Comparison of ENCODE assay signal across 8 cellular contexts in genomic region chr3:38397320-38397719, GRCh38. TPM values are rescaled to one million over a fixed set of nuclear protein-coding genes. Genes with fewer than 3 reads are reported as not detected.
DNase-seq lines count a peak whose midpoint lies in the region; ATAC-seq and TF ChIP-seq lines count a peak whose summit lies in the region.

No MANE protein-coding gene starts in this region.

- no peak overlapping the region for H4K8ac ChIP-seq in mesenchymal stem cell (ENCODE audit: low read length)

- H3K36me3 ChIP-seq in endodermal cell (ENCODE audit: control insufficient read depth, insufficient read depth, low read length) (peaks cover 15% of the 10 kb centered on the region), mesenchymal stem cell (ENCODE audit: control insufficient read depth in 1 of 2, insufficient read depth in 2 of 2, low read depth in 1 of 2, low read length in 2 of 2) (peaks cover 6 to 73% of the 10 kb centered on the region in 2 experiments)

- H2BK120ac ChIP-seq in mesenchymal stem cell (ENCODE audit: low read depth, low read length), result no peak overlapping the region

- no peak for ATAC-seq in HG02870 (IDR thresholded peaks at IDR 0.05; ENCODE audit: unreplicated experiment)

- H3K18ac ChIP-seq in mesenchymal stem cell (ENCODE audit: low read depth in 1 of 2, low read length in 2 of 2), result no peak overlapping the region

- H3K27ac Mint-ChIP-seq in endodermal cell, result no peak overlapping the region

- no peak overlapping the region for H2AK5ac ChIP-seq in mesenchymal stem cell (ENCODE audit: low read length, severe bottlenecking)

- no peak overlapping the region for H2BK12ac ChIP-seq in mesenchymal stem cell (ENCODE audit: low read length in 2 of 2)

- no peaks in the 10 kb centered on the region for H3K27me3 Mint-ChIP-seq in endodermal cell (ENCODE audit: insufficient read depth)

- H3K9me3 Mint-ChIP-seq in endodermal cell, result peaks cover 2% of the 10 kb centered on the region

- DNase-seq in GM03348 (ENCODE audit: low spot score), result peak; percentile 50
- peak; percentile 6 for DNase-seq in NCI-H226
- peak; percentile 89 for DNase-seq in endodermal cell
- DNase-seq in mesenchymal stem cell, result peak; percentile 40
- no peak for DNase-seq in NCI-H1105 treated with DMSO at 0.1 percent for 48 hours (lab: John Stamatoyannopoulos, UW)
- DNase-seq in middle frontal gyrus (ENCODE audit: extremely low spot score, low spot score), result no peak
- no peak for DNase-seq in NCI-H187 treated with DMSO at 0.1 percent for 48 hours (lab: John Stamatoyannopoulos, UW)

- no peak overlapping the region for H2AFZ ChIP-seq in mesenchymal stem cell (ENCODE audit: low read depth, low read length)

- no peak overlapping the region for H3K27ac ChIP-seq in endodermal cell (ENCODE audit: low read depth, low read length)
- no peak overlapping the region for H3K27ac ChIP-seq in mesenchymal stem cell (ENCODE audit: low read length, poor library complexity, severe bottlenecking)

- H2BK5ac ChIP-seq in mesenchymal stem cell (ENCODE audit: low read depth, low read length, poor library complexity, severe bottlenecking), result no peak overlapping the region

- no peak overlapping the region for H3K9ac ChIP-seq in endodermal cell (ENCODE audit: extremely low read depth, low read length, poor library complexity, severe bottlenecking)
- H3K9ac ChIP-seq in mesenchymal stem cell (ENCODE audit: low read length), result no peak overlapping the region

- H3K4me3 ChIP-seq in endodermal cell (ENCODE audit: low read length), result no peak overlapping the region
- no peak overlapping the region for H3K4me3 ChIP-seq in mesenchymal stem cell (ENCODE audit: insufficient read depth in 1 of 2, low read depth in 1 of 2, low read length in 2 of 2)

- no peak overlapping the region for H2BK15ac ChIP-seq in mesenchymal stem cell (ENCODE audit: low read depth, poor library complexity, severe bottlenecking)

- H3K4me2 ChIP-seq in mesenchymal stem cell (ENCODE audit: low read length, poor library complexity, severe bottlenecking), result no peak overlapping the region

- no peak overlapping the region for H3K4ac ChIP-seq in mesenchymal stem cell (ENCODE audit: low read depth in 1 of 2, low read length in 2 of 2)

- H3K27me3 ChIP-seq in endodermal cell (ENCODE audit: control insufficient read depth, insufficient read depth, low read length, poor library complexity, severe bottlenecking), result no peaks in the 10 kb centered on the region
- H3K27me3 ChIP-seq in mesenchymal stem cell (ENCODE audit: control insufficient read depth in 1 of 2, insufficient read depth in 1 of 2, low read length in 2 of 2), result no peaks in the 10 kb centered on the region

- H3K9me3 ChIP-seq in endodermal cell (ENCODE audit: control insufficient read depth, low read length) (no peaks in the 10 kb centered on the region), mesenchymal stem cell (ENCODE audit: control insufficient read depth, low read length) (no peaks in the 10 kb centered on the region)

- H3K14ac ChIP-seq in mesenchymal stem cell (ENCODE audit: low read length in 2 of 2), result no peak overlapping the region

- no peaks in the 10 kb centered on the region for H3K4me1 ChIP-seq in endodermal cell (ENCODE audit: control insufficient read depth, insufficient read depth, low read length)
- H3K4me1 ChIP-seq in mesenchymal stem cell (ENCODE audit: control insufficient read depth, insufficient read depth, low read depth, low read length), result no peaks in the 10 kb centered on the region

- no peaks in the 10 kb centered on the region for H3K4me1 Mint-ChIP-seq in endodermal cell

- WGBS in endodermal cell (ENCODE audit: insufficient coverage in 1 of 2, insufficient read length in 1 of 2), 2 experiments, result 63% methylated on average over 5 of the region's 5 CpGs
- 56% methylated on average over 5 of the region's 5 CpGs for WGBS in mesenchymal stem cell

- H3K36me3 Mint-ChIP-seq in endodermal cell (ENCODE audit: low read depth), result peaks cover 42% of the 10 kb centered on the region

- H4K91ac ChIP-seq in mesenchymal stem cell (ENCODE audit: low read length), result no peak overlapping the region

- H3K79me1 ChIP-seq in mesenchymal stem cell (replicated peaks; ENCODE audit: low read length, poor library complexity, severe bottlenecking), result no peaks in the 10 kb centered on the region

- no peak for TF ChIP-seq CTCF in endodermal cell (conservative IDR thresholded peaks at IDR 0.05)

- H3K23ac ChIP-seq in mesenchymal stem cell (ENCODE audit: low read length in 2 of 2), result no peak overlapping the region

- H3K4me3 Mint-ChIP-seq in endodermal cell, result no peak overlapping the region

RNA-seq across cellular contexts. Expression of gene XYLB, which starts 50.7 kb away (rescaled TPM):
- 1 to 10 TPM; 4.7 to 6.3 TPM for total RNA-seq in endodermal cell
- polyA plus RNA-seq in endodermal cell (2013, experiment 1 of 2), result 3.3 TPM
- 2.3 TPM for polyA plus RNA-seq in endodermal cell (2013, experiment 2 of 2)
- polyA plus RNA-seq in mesenchymal stem cell (2013, experiment 1 of 2), result 2.0 TPM
- polyA plus RNA-seq in mesenchymal stem cell (2013, experiment 2 of 2), result 2.1 TPM

RNA-seq across cellular contexts. Expression of gene ACVR2B, which starts 56.4 kb away (rescaled TPM):
- 100 to 1,000 TPM; 108 to 112 TPM for total RNA-seq in endodermal cell
- polyA plus RNA-seq in endodermal cell (2013, experiment 1 of 2), result 41.1 TPM
- polyA plus RNA-seq in endodermal cell (2013, experiment 2 of 2), result 43.0 TPM
- polyA plus RNA-seq in mesenchymal stem cell (2013, experiment 1 of 2), result 1.2 TPM
- 1.1 TPM for polyA plus RNA-seq in mesenchymal stem cell (2013, experiment 2 of 2)

Comparison
In these comparisons a context has a peak if more than half of its experiments do, and no peak if none do; other contexts are left out.
1. DNase-seq: peak in GM03348 (single experiment), NCI-H226 (single experiment), endodermal cell (single experiment) and mesenchymal stem cell (single experiment); none in NCI-H1105 treated with DMSO at 0.1 percent for 48 hours (single experiment), middle frontal gyrus (single experiment) and NCI-H187 treated with DMSO at 0.1 percent for 48 hours (single experiment).